ENCODE assay signal across 10 cellular contexts in genomic region chr2:136125226-136125625, GRCh38. TPM values are rescaled to one million over a fixed set of nuclear protein-coding genes. Genes with fewer than 3 reads are reported as not detected.
DNase-seq lines count a peak whose midpoint lies in the region; ATAC-seq and TF ChIP-seq lines count a peak whose summit lies in the region.
"Had no signal": no experiment of that assay in that cellular context is flagged by ENCODE, and none has a peak within 500 bp of the region (broad histone marks: within the 10 kb centered on the region; RNA-seq: fewer than 3 reads in every experiment).

No MANE protein-coding gene starts in this region.

- H3K9me3 ChIP-seq in breast epithelium (no peaks in the 10 kb centered on the region), Peyer's patch (no peaks in the 10 kb centered on the region)

- H3K27me3 ChIP-seq in breast epithelium (no peaks in the 10 kb centered on the region), Peyer's patch (no peaks in the 10 kb centered on the region)

- no TSS peak for BruUV-seq in MCF 10A (replicated peaks; lab: Mats Ljungman, UMichigan)

- intact Hi-C loops in breast epithelium (cut with DNase I; ENCODE audit: low total_unique reads) (no loop called here), MCF 10A (cut with micrococcal nuclease) (no loop called here), posterior cingulate gyrus (cut with DNase I) (no loop called here)

- H3K9me3 Mint-ChIP-seq in MCF 10A (ENCODE audit: unreplicated experiment) (no peaks in the 10 kb centered on the region), glutamatergic neuron (ENCODE audit: unreplicated experiment) (no peaks in the 10 kb centered on the region)
- H3K9me3 Mint-ChIP-seq: immature natural killer cell had no signal

- CTCF ChIA-PET in MCF 10A (lab: Yijun Ruan, JAX): interaction anchor here (1.0 kb wide), 1 partner anchor 8 kb away, joined by 3 read pairs; no protein-coding TSS in a partner anchor

- POLR2A ChIA-PET in MCF 10A (lab: Yijun Ruan, JAX): no interaction called here

- H3K27me3 Mint-ChIP-seq in MCF 10A (ENCODE audit: insufficient read depth, unreplicated experiment) (no peaks in the 10 kb centered on the region), glutamatergic neuron (ENCODE audit: unreplicated experiment) (peaks cover 5% of the 10 kb centered on the region)

- no peaks in the 10 kb centered on the region for H3K4me1 ChIP-seq in breast epithelium
- peaks cover 0 to 35% (median 13%) of the 10 kb centered on the region in 4 donors for H3K4me1 ChIP-seq in Peyer's patch

- H3K36me3 Mint-ChIP-seq in MCF 10A (ENCODE audit: insufficient read depth, unreplicated experiment): no peaks in the 10 kb centered on the region
- no peaks in the 10 kb centered on the region for H3K36me3 Mint-ChIP-seq in glutamatergic neuron (ENCODE audit: unreplicated experiment)
- H3K36me3 Mint-ChIP-seq: immature natural killer cell had no signal

- ATAC-seq in GM18873 (IDR thresholded peaks at IDR 0.05; ENCODE audit: low FRiP score, unreplicated experiment): no peak

- TF ChIP-seq CTCF in breast epithelium (IDR thresholded peaks at IDR 0.05) (no peak), MCF 10A (IDR thresholded peaks at IDR 0.05; ENCODE audit: unreplicated experiment) (no peak), Peyer's patch (IDR thresholded peaks at IDR 0.05) (no peak), glutamatergic neuron (IDR thresholded peaks at IDR 0.05; ENCODE audit: partially characterized antibody, unreplicated experiment) (no peak)

- H3K4me3 ChIP-seq in breast epithelium: no peak overlapping the region
- H3K4me3 ChIP-seq in Peyer's patch: no peak overlapping the region

- TF ChIP-seq POLR2A in breast epithelium (IDR thresholded peaks at IDR 0.05) (no peak), Peyer's patch (IDR thresholded peaks at IDR 0.05) (no peak)

- H3K4me3 Mint-ChIP-seq in MCF 10A (ENCODE audit: unreplicated experiment): no peak overlapping the region
- peak overlapping the region; percentile 17 for H3K4me3 Mint-ChIP-seq in glutamatergic neuron (ENCODE audit: unreplicated experiment)

- H3K27ac Mint-ChIP-seq in MCF 10A (ENCODE audit: low read depth, unreplicated experiment) (no peak overlapping the region), glutamatergic neuron (ENCODE audit: unreplicated experiment) (no peak overlapping the region)

- DNase-seq in breast epithelium (ENCODE audit: low spot score in 2 of 2) (no peak), MCF 10A (ENCODE audit: unreplicated experiment) (no peak), Peyer's patch (peak in 2 of 3 donors; percentile 50 to 62), glutamatergic neuron (no peak), posterior cingulate gyrus (no peak), NK-92 (lab: John Stamatoyannopoulos, UW; ENCODE audit: unreplicated experiment) (no peak)
- DNase-seq in central memory CD4-positive, alpha-beta T cell: no peak
- DNase-seq: mammary epithelial cell had no signal

- peak overlapping the region; percentile 25 to 54 for H3K27ac ChIP-seq in breast epithelium
- H3K27ac ChIP-seq in Peyer's patch: peak overlapping the region in 2 of 4 donors; percentile 92 to 97

- H3K4me1 Mint-ChIP-seq in MCF 10A (ENCODE audit: insufficient read depth, unreplicated experiment) (peaks cover 9% of the 10 kb centered on the region), glutamatergic neuron (ENCODE audit: low read depth, unreplicated experiment) (peaks cover 47% of the 10 kb centered on the region)

- H3K36me3 ChIP-seq in breast epithelium: no peaks in the 10 kb centered on the region
- H3K36me3 ChIP-seq in Peyer's patch: no peaks in the 10 kb centered on the region

RNA-seq across cellular contexts. Expression of gene CXCR4, which starts 7.3 kb away (rescaled TPM):
- total RNA-seq in breast epithelium (10 to 100 TPM; 25.8 to 80.3 (median 32.4) TPM), MCF 10A (2022) (0.54 and 1.1 TPM in 2 replicates), Peyer's patch (100 to 1,000 TPM in 1 of 4 donors, 10 to 100 TPM in 2, 1 to 10 TPM in 1; 4.9 to 446 (median 22.2) TPM), glutamatergic neuron (ENCODE audit: unreplicated experiment) (215 TPM)
- total RNA-seq: mammary epithelial cell had no signal

Comparison
In these comparisons a context has a peak if more than half of its experiments do, and no peak if none do; other contexts are left out.
1. DNase-seq: peak in Peyer's patch (2 of 3); none in breast epithelium (0 of 2), MCF 10A (single experiment), glutamatergic neuron (single experiment), posterior cingulate gyrus (0 of 10), central memory CD4-positive, alpha-beta T cell (single experiment) and NK-92 (single experiment).